Comparison of ENCODE assay signal across 7 cellular contexts in genomic region chr14:101628471-101628966, GRCh38.
DNase-seq lines count a peak whose midpoint lies in the region; ATAC-seq and TF ChIP-seq lines count a peak whose summit lies in the region.

No MANE protein-coding gene starts in this region.

- H3K27me3 Mint-ChIP-seq in activated CD4-positive, alpha-beta memory T cell treated with anti-CD3 and anti-CD28 coated beads for 36 hours: peaks cover 1% of the 10 kb centered on the region
- peaks cover 17% of the 10 kb centered on the region for H3K27me3 Mint-ChIP-seq in memory B cell

- POLR2A ChIA-PET in activated CD4-positive, alpha-beta memory T cell treated with anti-CD3 and anti-CD28 coated beads for 36 hours (lab: Charles Lee): no interaction called here

- CTCF ChIA-PET in activated CD4-positive, alpha-beta memory T cell treated with anti-CD3 and anti-CD28 coated beads for 36 hours (lab: Charles Lee): interaction anchor here (0.6 to 1.5 kb wide), 7 partner anchors 8 to 781 kb away, joined by 3 to 5 read pairs (median 3); no protein-coding TSS in a partner anchor

- H3K27ac ChIP-seq in dorsolateral prefrontal cortex: peak overlapping the region in 21 of 59 donors; percentile 4 to 78 (median 41)

- intact Hi-C loops in activated CD4-positive, alpha-beta memory T cell treated with anti-CD3 and anti-CD28 coated beads for 36 hours (cut with micrococcal nuclease): loop anchor here (2.0 to 10.0 kb wide), 3 partner anchors 721 to 984 kb away; no protein-coding TSS in a partner anchor
- intact Hi-C loops in dorsolateral prefrontal cortex (cut with DNase I): loop anchor here (5.0 to 10.0 kb wide), 4 partner anchors 961 to 1246 kb away; no protein-coding TSS in a partner anchor

- H3K27me3 ChIP-seq in dorsolateral prefrontal cortex: no peaks in the 10 kb centered on the region

- TF ChIP-seq CTCF in dorsolateral prefrontal cortex (IDR thresholded peaks at IDR 0.05 in 54 of 56, conservative IDR thresholded peaks at IDR 0.05 in 2 of 56; ENCODE audit: low read depth in 1 of 56, partially characterized antibody in 56 of 56): peak; percentile 97 to 100 (median 99)

- peak overlapping the region in 57 of 59 donors; percentile 6 to 61 (median 40) for H3K4me3 ChIP-seq in dorsolateral prefrontal cortex

- no peaks in the 10 kb centered on the region for H3K9me3 Mint-ChIP-seq in activated CD4-positive, alpha-beta memory T cell treated with anti-CD3 and anti-CD28 coated beads for 36 hours
- H3K9me3 Mint-ChIP-seq in memory B cell: no peaks in the 10 kb centered on the region

- DNase-seq in NCI-H524 (lab: John Stamatoyannopoulos, UW) (peak; percentile 61 to 88), dorsolateral prefrontal cortex (peak; percentile 64 to 86 (median 76)), memory B cell (ENCODE audit: low spot score in 2 of 2) (peak; percentile 64 to 78)
- DNase-seq in activated CD4-positive, alpha-beta memory T cell treated with anti-CD3 and anti-CD28 coated beads for 36 hours: peak; percentile 81
- peak; percentile 57 for DNase-seq in stimulated activated CD8-positive, alpha-beta memory T cell treated with anti-CD3 and anti-CD28 coated beads, Interleukin-12 subunit alpha, Interleukin-12 subunit beta, amount 100 ng/mL, for 1 hour (ENCODE audit: low read depth)

- H3K27ac Mint-ChIP-seq in activated CD4-positive, alpha-beta memory T cell treated with anti-CD3 and anti-CD28 coated beads for 36 hours: no peak overlapping the region
- no peak overlapping the region for H3K27ac Mint-ChIP-seq in memory B cell

- H3K36me3 Mint-ChIP-seq in activated CD4-positive, alpha-beta memory T cell treated with anti-CD3 and anti-CD28 coated beads for 36 hours: no peaks in the 10 kb centered on the region
- no peaks in the 10 kb centered on the region for H3K36me3 Mint-ChIP-seq in memory B cell

- no peak overlapping the region for H3K4me3 Mint-ChIP-seq in activated CD4-positive, alpha-beta memory T cell treated with anti-CD3 and anti-CD28 coated beads for 36 hours
- H3K4me3 Mint-ChIP-seq in memory B cell: no peak overlapping the region

- peaks cover 3% of the 10 kb centered on the region for H3K4me1 Mint-ChIP-seq in activated CD4-positive, alpha-beta memory T cell treated with anti-CD3 and anti-CD28 coated beads for 36 hours (ENCODE audit: low read depth)
- no peaks in the 10 kb centered on the region for H3K4me1 Mint-ChIP-seq in memory B cell

- peak; percentile 78 for ATAC-seq in GM18505 (IDR thresholded peaks at IDR 0.05; ENCODE audit: unreplicated experiment)
- ATAC-seq in HG03108 (IDR thresholded peaks at IDR 0.05; ENCODE audit: unreplicated experiment): peak; percentile 48
- peak; percentile 86 for ATAC-seq in memory B cell (ENCODE audit: low read depth)

- TF ChIP-seq POLR2A in GM18505 (IDR thresholded peaks at IDR 0.05; ENCODE audit: borderline replicate concordance, extremely low read depth, insufficient read depth, insufficient read length): no peak
